Comparison of ENCODE assay signal across 8 cellular contexts in genomic region chr16:18902036-18902435, GRCh38. TPM values are rescaled to one million over a fixed set of nuclear protein-coding genes. Genes with fewer than 3 reads are reported as not detected.
DNase-seq lines count a peak whose midpoint lies in the region; ATAC-seq and TF ChIP-seq lines count a peak whose summit lies in the region.
"Not testable (repeated sequence)": the region's sequence is repeated elsewhere in the genome, so short reads cannot be mapped to it uniquely, and the experiment has no call there.

No MANE protein-coding gene starts in this region.

- POLR2A ChIA-PET in CD8-positive, alpha-beta memory T cell (lab: Charles Lee), result not testable (repeated sequence)

- not testable (repeated sequence) for H3K27me3 ChIP-seq in BLaER1 treated with 17β-estradiol and CSF1 and Interleukin-3, amounts not matched to agents 10 nM and 100 nM; CD8-positive, alpha-beta memory T cell (ENCODE audit: insufficient read depth, low read length, poor library complexity, severe bottlenecking); KMS-11 (ENCODE audit: insufficient read depth, low read depth)

- peaks cover 52 to 72% (median 67%) of the 10 kb centered on the region in 3 donors for H3K4me1 Mint-ChIP-seq in CD8-positive, alpha-beta memory T cell
- peaks cover 36% of the 10 kb centered on the region for H3K4me1 Mint-ChIP-seq in T-helper 17 cell
- peaks cover 59% of the 10 kb centered on the region for H3K4me1 Mint-ChIP-seq in activated T-cell treated with anti-CD3 and anti-CD28 coated beads, Interleukin-2, amount 50 U/mL, for 24 hours (ENCODE audit: low read depth)
- peaks cover 32 to 44% of the 10 kb centered on the region in 2 donors for H3K4me1 Mint-ChIP-seq in effector memory CD8-positive, alpha-beta T cell (ENCODE audit: low read depth in 2 of 2)
- H3K4me1 Mint-ChIP-seq in progenitor cell of endocrine pancreas (ENCODE audit: low read depth), result not testable (repeated sequence)
- peaks cover 27 to 58% of the 10 kb centered on the region in 2 donors for H3K4me1 Mint-ChIP-seq in stimulated activated naive B cell treated with anti-CD40 and anti-IgM and Interleukin-4, amounts not matched to agents 10 μg/mL and 1 μg/mL and 100 μg/mL, for 72 hours

- peak overlapping the region in 5 of 8 donors; percentile 22 to 88 (median 61) for H3K27ac Mint-ChIP-seq in CD8-positive, alpha-beta memory T cell
- peak overlapping the region; percentile 54 for H3K27ac Mint-ChIP-seq in T-helper 17 cell
- peak overlapping the region; percentile 57 for H3K27ac Mint-ChIP-seq in activated T-cell treated with anti-CD3 and anti-CD28 coated beads, Interleukin-2, amount 50 U/mL, for 24 hours
- H3K27ac Mint-ChIP-seq in effector memory CD8-positive, alpha-beta T cell, result peak overlapping the region; percentile 23 to 72
- H3K27ac Mint-ChIP-seq in progenitor cell of endocrine pancreas, result peak overlapping the region; percentile 71
- H3K27ac Mint-ChIP-seq in stimulated activated naive B cell treated with anti-CD40 and anti-IgM and Interleukin-4, amounts not matched to agents 10 μg/mL and 1 μg/mL and 100 μg/mL, for 72 hours, result peak overlapping the region; percentile 37

- not testable (repeated sequence) for H3K9me3 Mint-ChIP-seq in CD8-positive, alpha-beta memory T cell; activated T-cell treated with anti-CD3 and anti-CD28 coated beads, Interleukin-2, amount 50 U/mL, for 24 hours; effector memory CD8-positive, alpha-beta T cell; progenitor cell of endocrine pancreas (ENCODE audit: low read depth); stimulated activated naive B cell treated with anti-CD40 and anti-IgM and Interleukin-4, amounts not matched to agents 10 μg/mL and 1 μg/mL and 100 μg/mL, for 72 hours

- not testable (repeated sequence) for ATAC-seq in T-helper 17 cell; effector memory CD8-positive, alpha-beta T cell (replicated peaks); stimulated activated naive B cell treated with anti-CD40 and anti-IgM and Interleukin-4, amounts not matched to agents 10 μg/mL and 1 μg/mL and 100 μg/mL, for 72 hours (replicated peaks)

- H2AFZ ChIP-seq in KMS-11 (ENCODE audit: low read depth), result not testable (repeated sequence)

- H3K4me3 ChIP-seq in BLaER1 treated with 17β-estradiol and CSF1 and Interleukin-3, amounts not matched to agents 10 nM and 100 nM; CD8-positive, alpha-beta memory T cell (ENCODE audit: low read length); KMS-11 (IDR thresholded peaks at IDR 0.05; ENCODE audit: insufficient read depth, low read depth, low read length): not testable (repeated sequence)

- H3K4me3 Mint-ChIP-seq in CD8-positive, alpha-beta memory T cell, result peak overlapping the region in 2 of 7 donors; percentile 7 to 41
- H3K4me3 Mint-ChIP-seq in T-helper 17 cell, result peak overlapping the region; percentile 59
- not testable (repeated sequence) for H3K4me3 Mint-ChIP-seq in activated T-cell treated with anti-CD3 and anti-CD28 coated beads, Interleukin-2, amount 50 U/mL, for 24 hours; progenitor cell of endocrine pancreas (ENCODE audit: low read depth); stimulated activated naive B cell treated with anti-CD40 and anti-IgM and Interleukin-4, amounts not matched to agents 10 μg/mL and 1 μg/mL and 100 μg/mL, for 72 hours
- H3K4me3 Mint-ChIP-seq in effector memory CD8-positive, alpha-beta T cell, result peak overlapping the region; percentile 6

- CTCF ChIA-PET in CD8-positive, alpha-beta memory T cell (lab: Charles Lee), result interaction anchor here (1.0 kb wide), 1 partner anchor 980 kb away, joined by 3 read pairs; no protein-coding TSS in a partner anchor

- peak overlapping the region in 7 of 11 experiments; percentile 28 to 60 (median 42); a peak in 12 of 22 replicates for H3K4me2 ChIP-seq in BLaER1 treated with 17β-estradiol and CSF1 and Interleukin-3, amounts not matched to agents 10 nM and 100 nM
- not testable (repeated sequence) for H3K4me2 ChIP-seq in KMS-11

- not testable (repeated sequence) for H3K27me3 Mint-ChIP-seq in CD8-positive, alpha-beta memory T cell; T-helper 17 cell; activated T-cell treated with anti-CD3 and anti-CD28 coated beads, Interleukin-2, amount 50 U/mL, for 24 hours; effector memory CD8-positive, alpha-beta T cell; progenitor cell of endocrine pancreas; stimulated activated naive B cell treated with anti-CD40 and anti-IgM and Interleukin-4, amounts not matched to agents 10 μg/mL and 1 μg/mL and 100 μg/mL, for 72 hours

- H3K4me1 ChIP-seq in BLaER1 treated with 17β-estradiol and CSF1 and Interleukin-3, amounts not matched to agents 10 nM and 100 nM, result peaks cover 37 to 61% (median 48%) of the 10 kb centered on the region in 10 experiments
- peaks cover 11% of the 10 kb centered on the region for H3K4me1 ChIP-seq in CD8-positive, alpha-beta memory T cell (ENCODE audit: insufficient read depth, low read length)
- peaks cover 77% of the 10 kb centered on the region for H3K4me1 ChIP-seq in KMS-11 (ENCODE audit: low read depth, poor library complexity, severe bottlenecking)

- DNase-seq in CD8-positive, alpha-beta memory T cell; T-helper 17 cell; activated T-cell treated with anti-CD3 and anti-CD28 coated beads, Interleukin-2, amount 50 U/mL, for 24 hours; effector memory CD8-positive, alpha-beta T cell; progenitor cell of endocrine pancreas (ENCODE audit: low spot score, unreplicated experiment); stimulated activated naive B cell treated with anti-CD40 and anti-IgM and Interleukin-4, amounts not matched to agents 10 μg/mL and 1 μg/mL and 100 μg/mL, for 72 hours: not testable (repeated sequence)

- not testable (repeated sequence) for H3K9ac ChIP-seq in BLaER1 treated with 17β-estradiol and CSF1 and Interleukin-3, amounts not matched to agents 10 nM and 100 nM; KMS-11

- not testable (repeated sequence) for H3K36me3 Mint-ChIP-seq in CD8-positive, alpha-beta memory T cell; T-helper 17 cell (ENCODE audit: low read depth); effector memory CD8-positive, alpha-beta T cell (ENCODE audit: insufficient read depth); progenitor cell of endocrine pancreas (ENCODE audit: insufficient read depth)
- peaks cover 42% of the 10 kb centered on the region for H3K36me3 Mint-ChIP-seq in activated T-cell treated with anti-CD3 and anti-CD28 coated beads, Interleukin-2, amount 50 U/mL, for 24 hours (ENCODE audit: low read depth)
- peaks cover 6 to 16% of the 10 kb centered on the region in 2 donors for H3K36me3 Mint-ChIP-seq in stimulated activated naive B cell treated with anti-CD40 and anti-IgM and Interleukin-4, amounts not matched to agents 10 μg/mL and 1 μg/mL and 100 μg/mL, for 72 hours

- not testable (repeated sequence) for TF ChIP-seq CTCF in KMS-11 (conservative IDR thresholded peaks at IDR 0.05; ENCODE audit: low read depth, low read length); progenitor cell of endocrine pancreas (IDR thresholded peaks at IDR 0.05; ENCODE audit: unreplicated experiment)

- not testable (repeated sequence) for H3K9me3 ChIP-seq in BLaER1 treated with 17β-estradiol and CSF1 and Interleukin-3, amounts not matched to agents 10 nM and 100 nM (replicated peaks in 1 of 11); CD8-positive, alpha-beta memory T cell (ENCODE audit: low read length); T-helper 17 cell (ENCODE audit: control insufficient read depth, low read length, poor library complexity, severe bottlenecking)

- H4K20me1 ChIP-seq in BLaER1 treated with 17β-estradiol and CSF1 and Interleukin-3, amounts not matched to agents 10 nM and 100 nM, result peaks cover 46 to 96% (median 74%) of the 10 kb centered on the region in 11 experiments; a peak in 20 of 22 replicates
- H4K20me1 ChIP-seq in KMS-11 (ENCODE audit: insufficient read depth), result not testable (repeated sequence)

- H3K27ac ChIP-seq in BLaER1 treated with 17β-estradiol and CSF1 and Interleukin-3, amounts not matched to agents 10 nM and 100 nM, result peak overlapping the region in 1 of 11 experiments; percentile 26; a peak in 2 of 22 replicates
- H3K27ac ChIP-seq in CD8-positive, alpha-beta memory T cell (ENCODE audit: low read depth, low read length), result not testable (repeated sequence)
- peak overlapping the region; percentile 42; the same call in 1 of the 2 replicates for H3K27ac ChIP-seq in KMS-11

- H3K79me2 ChIP-seq in KMS-11 (ENCODE audit: insufficient read depth, low read depth), result peaks cover 91% of the 10 kb centered on the region

- peaks cover 0 to 14% (median 8%) of the 10 kb centered on the region in 11 experiments; a peak in 14 of 22 replicates for H3K36me3 ChIP-seq in BLaER1 treated with 17β-estradiol and CSF1 and Interleukin-3, amounts not matched to agents 10 nM and 100 nM
- not testable (repeated sequence) for H3K36me3 ChIP-seq in CD8-positive, alpha-beta memory T cell (ENCODE audit: insufficient read depth, low read length); KMS-11 (ENCODE audit: insufficient read depth)

RNA-seq across cellular contexts. Expression of gene SMG1, which starts 24.2 kb away (rescaled TPM):
- total RNA-seq in CD8-positive, alpha-beta memory T cell, result 10 to 100 TPM; 90.9 to 98.2 TPM
- polyA plus RNA-seq in CD8-positive, alpha-beta memory T cell, result 17.8 TPM
- total RNA-seq in T-helper 17 cell (100 to 1,000 TPM; 177 to 192 TPM), progenitor cell of endocrine pancreas (106 and 113 TPM in 2 replicates)
